ENCODE assay signal across 11 cellular contexts in genomic region chr18:12745095-12745820, GRCh38.
"Had no signal": no experiment of that assay in that cellular context is flagged by ENCODE, and none has a peak within 500 bp of the region (broad histone marks: within the 10 kb centered on the region; RNA-seq: fewer than 3 reads in every experiment).

No MANE protein-coding gene starts in this region.

- H3K4me3 ChIP-seq: body of pancreas, tibial artery, vagina had no signal

- DNase-seq: activated CD4-positive, alpha-beta T cell treated with anti-CD3 and anti-CD28 coated beads, Interleukin-2, amount 10 ng/mL, durations not matched to agents 24 days and 14 days; amniotic stem cell; body of pancreas; effector memory CD8-positive, alpha-beta T cell; naive thymus-derived CD4-positive, alpha-beta T cell; retina; stimulated activated CD4-positive, alpha-beta T cell treated with anti-CD3 and anti-CD28 coated beads, Interleukin-15, amount 100 ng/mL, for 24 hours; tibial artery had no signal

- ATAC-seq: body of pancreas; effector memory CD8-positive, alpha-beta T cell; naive thymus-derived CD4-positive, alpha-beta T cell; stimulated activated effector memory CD8-positive, alpha-beta T cell treated with anti-CD3 and anti-CD28 coated beads, Interleukin-12 subunit alpha, Interleukin-12 subunit beta, amount 100 ng/mL, for 72 hours; WTC11 had no signal
